ENCODE assay signal across 28 cellular contexts in the genomic region with DNA sequence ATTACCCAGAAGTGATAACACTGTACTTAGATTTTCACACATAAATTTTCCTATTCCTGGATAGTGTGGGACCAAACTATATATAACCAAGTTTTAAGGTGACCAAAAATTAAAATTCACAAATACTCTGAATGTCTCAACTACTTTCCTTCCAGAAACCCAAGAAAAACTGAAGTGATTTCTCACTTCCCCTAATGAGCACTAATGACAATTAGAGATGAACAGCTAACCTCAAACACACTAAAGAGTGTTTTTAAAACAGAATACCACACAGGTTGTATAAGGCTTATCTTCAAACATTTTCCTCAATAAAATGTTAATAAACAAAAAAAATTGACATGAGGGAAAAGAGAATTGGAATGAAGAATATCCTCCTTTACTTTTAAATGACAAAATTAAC.
"Had no signal": no experiment of that assay in that cellular context is flagged by ENCODE, and none has a peak within 500 bp of the region (broad histone marks: within the 10 kb centered on the region; RNA-seq: fewer than 3 reads in every experiment).

No MANE protein-coding gene starts in this region.

- H3K27me3 Mint-ChIP-seq: activated CD4-positive, alpha-beta memory T cell treated with anti-CD3 and anti-CD28 coated beads, Interleukin-2, amount 10 ng/mL, durations not matched to agents 7 days and 5 days; activated naive CD4-positive, alpha-beta T cell treated with anti-CD3 and anti-CD28 coated beads, Interleukin-2, amount 50 U/mL, for 24 hours; activated naive CD8-positive, alpha-beta T cell treated with anti-CD3 and anti-CD28 coated beads, Interleukin-2, amount 10 ng/mL, durations not matched to agents 7 days and 5 days; activated T-helper 17 cell treated with anti-CD3 and anti-CD28 coated beads, Interleukin-2, amount 50 U/mL, for 72 hours; central memory CD8-positive, alpha-beta T cell had no signal

- H3K27ac Mint-ChIP-seq: activated CD4-positive, alpha-beta memory T cell treated with anti-CD3 and anti-CD28 coated beads, Interleukin-2, amount 10 ng/mL, durations not matched to agents 7 days and 5 days; activated naive CD4-positive, alpha-beta T cell treated with anti-CD3 and anti-CD28 coated beads, Interleukin-2, amount 50 U/mL, for 24 hours; activated naive CD8-positive, alpha-beta T cell treated with anti-CD3 and anti-CD28 coated beads, Interleukin-2, amount 10 ng/mL, durations not matched to agents 7 days and 5 days; activated T-cell treated with anti-CD3 and anti-CD28 coated beads, Interleukin-2, amount 50 U/mL, for 72 hours; activated T-helper 17 cell treated with anti-CD3 and anti-CD28 coated beads, Interleukin-2, amount 50 U/mL, for 72 hours had no signal

- ATAC-seq: activated T-cell treated with anti-CD3 and anti-CD28 coated beads, Interleukin-2, amount 50 U/mL, for 72 hours; activated T-helper 17 cell treated with anti-CD3 and anti-CD28 coated beads, Interleukin-2, amount 50 U/mL, for 72 hours; Panc1 had no signal

- H3K4me1 Mint-ChIP-seq: activated CD4-positive, alpha-beta memory T cell treated with anti-CD3 and anti-CD28 coated beads, Interleukin-2, amount 10 ng/mL, durations not matched to agents 7 days and 5 days; activated naive CD8-positive, alpha-beta T cell treated with anti-CD3 and anti-CD28 coated beads, Interleukin-2, amount 10 ng/mL, durations not matched to agents 7 days and 5 days; central memory CD8-positive, alpha-beta T cell had no signal

- H3K4me3 Mint-ChIP-seq: activated CD4-positive, alpha-beta memory T cell treated with anti-CD3 and anti-CD28 coated beads, Interleukin-2, amount 10 ng/mL, durations not matched to agents 7 days and 5 days; activated naive CD4-positive, alpha-beta T cell treated with anti-CD3 and anti-CD28 coated beads, Interleukin-2, amount 50 U/mL, for 24 hours; activated naive CD8-positive, alpha-beta T cell treated with anti-CD3 and anti-CD28 coated beads, Interleukin-2, amount 10 ng/mL, durations not matched to agents 7 days and 5 days; activated T-cell treated with anti-CD3 and anti-CD28 coated beads, Interleukin-2, amount 50 U/mL, for 72 hours; activated T-helper 17 cell treated with anti-CD3 and anti-CD28 coated beads, Interleukin-2, amount 50 U/mL, for 72 hours; central memory CD8-positive, alpha-beta T cell had no signal

- DNase-seq: activated CD4-positive, alpha-beta memory T cell treated with anti-CD3 and anti-CD28 coated beads, Interleukin-2, amount 10 ng/mL, durations not matched to agents 7 days and 5 days; activated CD4-positive, alpha-beta T cell treated with anti-CD3 and anti-CD28 coated beads for 1 hour; activated CD4-positive, alpha-beta T cell treated with anti-CD3 and anti-CD28 coated beads for 48 hours; activated CD4-positive, CD25-positive, alpha-beta regulatory T cell; activated CD8-positive, alpha-beta memory T cell treated with anti-CD3 and anti-CD28 coated beads for 24 hours; activated gamma-delta T cell; activated naive CD4-positive, alpha-beta T cell treated with Interleukin-2 at 50 U/mL for 16 hours; activated naive CD8-positive, alpha-beta T cell treated with anti-CD3 and anti-CD28 coated beads, Interleukin-2, amount 10 ng/mL, durations not matched to agents 7 days and 5 days; activated T-cell treated with anti-CD3 and anti-CD28 coated beads, Interleukin-2, amount 50 U/mL, for 1 hour; activated T-cell treated with anti-CD3 and anti-CD28 coated beads, Interleukin-2, amount 50 U/mL, for 72 hours; amygdala; NCI-H1092 treated with DMSO at 0.1 percent for 48 hours; NCI-H1417; NCI-H146; NCI-H187 treated with DMSO at 0.1 percent for 48 hours; NCI-H2081; NCI-H2171 treated with DMSO at 0.1 percent for 48 hours; NCI-H226; NCI-H446 treated with DMSO at 0.1 percent for 48 hours; NCI-H524 treated with DMSO at 0.1 percent for 48 hours; SHP77; SJCRH30; T1000; WERI-Rb-1 had no signal

- H3K9me3 Mint-ChIP-seq: activated CD4-positive, alpha-beta memory T cell treated with anti-CD3 and anti-CD28 coated beads, Interleukin-2, amount 10 ng/mL, durations not matched to agents 7 days and 5 days had no signal
